In the genomic region with DNA sequence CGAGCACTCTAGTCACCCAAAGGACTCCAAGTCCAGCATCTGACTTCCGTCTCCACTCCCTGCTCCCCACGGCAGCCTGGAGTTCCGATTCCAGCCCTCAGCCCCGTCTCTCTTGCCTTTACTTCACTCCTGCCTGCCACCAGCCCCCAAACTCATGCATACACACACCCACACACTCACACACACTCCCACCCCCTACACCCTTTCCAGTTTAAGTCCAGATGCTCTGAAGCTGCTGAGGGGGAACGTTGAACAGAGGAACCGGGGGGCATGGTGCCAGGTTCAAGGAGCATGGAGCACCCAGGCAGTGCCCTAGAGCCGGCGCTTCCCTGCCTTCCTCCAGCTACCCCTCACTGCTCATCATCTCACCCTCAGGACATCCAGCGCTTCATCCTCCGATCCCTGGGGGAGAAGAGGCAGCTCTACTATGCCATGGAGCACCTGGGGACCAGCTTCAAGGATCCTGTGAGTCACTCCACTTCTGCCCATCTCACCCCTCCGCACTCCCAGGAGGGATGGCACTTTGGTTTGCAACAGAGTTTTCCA, we compare ENCODE assay signal across 18 cellular contexts.
"Had no signal": no experiment of that assay in that cellular context is flagged by ENCODE, and none has a peak within 500 bp of the region (broad histone marks: within the 10 kb centered on the region; RNA-seq: fewer than 3 reads in every experiment).

No MANE protein-coding gene starts in this region.

- H3K27me3 ChIP-seq: foreskin keratinocyte, pancreas, right atrium auricular region, upper lobe of right lung had no signal

- H3K27ac Mint-ChIP-seq: activated CD4-positive, alpha-beta T cell treated with anti-CD3 and anti-CD28 coated beads, Interleukin-2, amount 10 ng/mL, durations not matched to agents 24 days and 14 days; activated naive CD4-positive, alpha-beta T cell treated with anti-CD3 and anti-CD28 coated beads, Interleukin-2, amount 50 U/mL, for 24 hours; memory B cell; T-helper 17 cell had no signal

- H3K36me3 ChIP-seq: pancreas, upper lobe of right lung had no signal

- H3K27ac ChIP-seq: foreskin keratinocyte, pancreas, psoas muscle, upper lobe of right lung had no signal

- H3K4me1 ChIP-seq: foreskin keratinocyte, psoas muscle had no signal

- H3K4me3 Mint-ChIP-seq: memory B cell had no signal

- FAIRE-seq: pancreas had no signal

- ATAC-seq: activated CD4-positive, CD25-positive, alpha-beta regulatory T cell treated with anti-CD3 and anti-CD28 coated beads, Interleukin-2, amount 50 U/mL, for 24 hours; foreskin keratinocyte; pancreas; psoas muscle; stimulated activated naive CD8-positive, alpha-beta T cell treated with anti-CD3 and anti-CD28 coated beads, Interleukin-15, Interleukin-2, amounts not matched to agents 100 U/mL and 50 U/mL, for 24 hours; T-helper 17 cell; upper lobe of right lung had no signal

- DNase-seq: activated CD4-positive, alpha-beta T cell treated with anti-CD3 and anti-CD28 coated beads, Interleukin-2, amount 10 ng/mL, durations not matched to agents 24 days and 14 days; activated gamma-delta T cell treated with Interleukin-2 at 50 U/mL for 16 hours; activated T-cell treated with anti-CD3 and anti-CD28 coated beads, Interleukin-2, amount 50 U/mL, for 1 hour; central memory CD4-positive, alpha-beta T cell; dermis blood vessel endothelial cell; effector CD8-positive, alpha-beta T cell; foreskin keratinocyte; hypothalamus; stimulated activated CD4-positive, alpha-beta T cell treated with anti-CD3 and anti-CD28 coated beads, Interleukin-4, amount 100 ng/mL, for 24 hours; stimulated activated naive CD8-positive, alpha-beta T cell treated with anti-CD3 and anti-CD28 coated beads, Interleukin-15, Interleukin-2, amounts not matched to agents 100 U/mL and 50 U/mL, for 24 hours; T-helper 17 cell; upper lobe of right lung had no signal

- H3K9me3 ChIP-seq: pancreas, psoas muscle, right atrium auricular region, upper lobe of right lung had no signal

- H3K36me3 Mint-ChIP-seq: activated naive CD4-positive, alpha-beta T cell treated with anti-CD3 and anti-CD28 coated beads, Interleukin-2, amount 50 U/mL, for 24 hours; memory B cell had no signal

- H3K9me3 Mint-ChIP-seq: activated CD4-positive, alpha-beta T cell treated with anti-CD3 and anti-CD28 coated beads, Interleukin-2, amount 10 ng/mL, durations not matched to agents 24 days and 14 days; activated naive CD4-positive, alpha-beta T cell treated with anti-CD3 and anti-CD28 coated beads, Interleukin-2, amount 50 U/mL, for 24 hours; memory B cell had no signal

- H3K4me3 ChIP-seq: pancreas, psoas muscle, right atrium auricular region, upper lobe of right lung had no signal
